1 cellular context compared by ENCODE assay signal in genomic region chr19:1264801-1265610, GRCh38.
TF ChIP-seq lines count a peak whose summit lies in the region.

No MANE protein-coding gene starts in this region.

TF ChIP-seq in GM12878, 131 proteins besides CTCF, POLR2A, EP300 and RAD21 (continues in another document):
- TF ChIP-seq MLLT1 (IDR thresholded peaks at IDR 0.05) (no peak; the same call in 1 of the 2 replicates), FOXK2 (IDR thresholded peaks at IDR 0.05) (no peak), LARP7 (IDR thresholded peaks at IDR 0.05) (peak; percentile 34), HDAC6 (IDR thresholded peaks at IDR 0.05; ENCODE audit: unreplicated experiment) (no peak), RFX5 (IDR thresholded peaks at IDR 0.05; ENCODE audit: low read depth, low read length) (no peak), PKNOX1 (IDR thresholded peaks at IDR 0.05) (no peak), SKIL (IDR thresholded peaks at IDR 0.05; ENCODE audit: low read depth, poor library complexity, severe bottlenecking) (no peak), CUX1 (IDR thresholded peaks at IDR 0.05; ENCODE audit: insufficient replicate concordance, low read depth, low read length) (no peak), GABPA (IDR thresholded peaks at IDR 0.05; ENCODE audit: low read depth) (no peak), CHD2 (IDR thresholded peaks at IDR 0.05; ENCODE audit: borderline replicate concordance, low read depth, low read length) (no peak), TARDBP (IDR thresholded peaks at IDR 0.05; ENCODE audit: borderline replicate concordance) (no peak), DPF2 (IDR thresholded peaks at IDR 0.05) (peak; percentile 37), RELA (IDR thresholded peaks at IDR 0.05; ENCODE audit: borderline replicate concordance, partially characterized antibody) (no peak), ESRRA (IDR thresholded peaks at IDR 0.05; ENCODE audit: low read length) (no peak), BHLHE40 (IDR thresholded peaks at IDR 0.05; ENCODE audit: borderline replicate concordance in 1 of 2, low read depth in 2 of 2, low read length in 1 of 2) (peak; percentile 53 to 79; a peak in 3 of 4 replicates), MTA3 (IDR thresholded peaks at IDR 0.05; ENCODE audit: borderline replicate concordance, low read length) (no peak), REST (IDR thresholded peaks at IDR 0.05; ENCODE audit: low read depth, low read length) (no peak), IRF4 (IDR thresholded peaks at IDR 0.05; ENCODE audit: low read depth, low read length) (0 out of 2 replicates have a peak, but pooled peaks have one; percentile 45), SUPT20H (IDR thresholded peaks at IDR 0.05; ENCODE audit: borderline replicate concordance, control insufficient read depth, low read depth, low read length) (no peak), NR2F1 (conservative IDR thresholded peaks at IDR 0.05) (peak; percentile 90), NR2C1 (IDR thresholded peaks at IDR 0.05) (peak; percentile 65), TCF12 (IDR thresholded peaks at IDR 0.05; ENCODE audit: low read depth, low read length) (peak; percentile 82; the same call in 1 of the 2 replicates), RBBP5 (conservative IDR thresholded peaks at IDR 0.05) (no peak), CREB1 (IDR thresholded peaks at IDR 0.05; ENCODE audit: low read depth) (no peak), BCLAF1 (IDR thresholded peaks at IDR 0.05) (no peak), RUNX3 (IDR thresholded peaks at IDR 0.05; ENCODE audit: low read length) (no peak), MEF2A (IDR thresholded peaks at IDR 0.05; ENCODE audit: insufficient read depth, low read depth, low read length) (no peak), NFXL1 (IDR thresholded peaks at IDR 0.05; ENCODE audit: borderline replicate concordance) (no peak), SREBF2 (IDR thresholded peaks at IDR 0.05; ENCODE audit: low read length) (no peak), NKRF (conservative IDR thresholded peaks at IDR 0.05) (0 out of 2 replicates have a peak, but pooled peaks have one; percentile 48), IRF5 (IDR thresholded peaks at IDR 0.05; ENCODE audit: borderline replicate concordance) (no peak), SIX5 (IDR thresholded peaks at IDR 0.05; ENCODE audit: low read depth, low read length, severe bottlenecking) (no peak), ZZZ3 (IDR thresholded peaks at IDR 0.05; ENCODE audit: control insufficient read depth, insufficient read length, low read depth) (no peak), CREM (IDR thresholded peaks at IDR 0.05; ENCODE audit: low read depth) (peak; percentile 91), STAT3 (IDR thresholded peaks at IDR 0.05; ENCODE audit: low read depth, low read length) (no peak), MTA2 (IDR thresholded peaks at IDR 0.05; ENCODE audit: low read depth) (peak; percentile 42; the same call in 1 of the 2 replicates), SMARCA5 (IDR thresholded peaks at IDR 0.05) (peak; percentile 34; the same call in 1 of the 2 replicates), MYB (IDR thresholded peaks at IDR 0.05; ENCODE audit: borderline replicate concordance, low read depth, low read length) (no peak), TAF1 (IDR thresholded peaks at IDR 0.05; ENCODE audit: borderline replicate concordance, low read depth, low read length) (no peak), STAT1 (conservative IDR thresholded peaks at IDR 0.05) (no peak), NBN (IDR thresholded peaks at IDR 0.05) (peak; percentile 48; the same call in 1 of the 2 replicates), IKZF1 (conservative IDR thresholded peaks at IDR 0.05) (0 out of 2 replicates have a peak, but pooled peaks have one; percentile 38)
